Comparison of ENCODE assay signal across 8 cellular contexts in the genomic region with DNA sequence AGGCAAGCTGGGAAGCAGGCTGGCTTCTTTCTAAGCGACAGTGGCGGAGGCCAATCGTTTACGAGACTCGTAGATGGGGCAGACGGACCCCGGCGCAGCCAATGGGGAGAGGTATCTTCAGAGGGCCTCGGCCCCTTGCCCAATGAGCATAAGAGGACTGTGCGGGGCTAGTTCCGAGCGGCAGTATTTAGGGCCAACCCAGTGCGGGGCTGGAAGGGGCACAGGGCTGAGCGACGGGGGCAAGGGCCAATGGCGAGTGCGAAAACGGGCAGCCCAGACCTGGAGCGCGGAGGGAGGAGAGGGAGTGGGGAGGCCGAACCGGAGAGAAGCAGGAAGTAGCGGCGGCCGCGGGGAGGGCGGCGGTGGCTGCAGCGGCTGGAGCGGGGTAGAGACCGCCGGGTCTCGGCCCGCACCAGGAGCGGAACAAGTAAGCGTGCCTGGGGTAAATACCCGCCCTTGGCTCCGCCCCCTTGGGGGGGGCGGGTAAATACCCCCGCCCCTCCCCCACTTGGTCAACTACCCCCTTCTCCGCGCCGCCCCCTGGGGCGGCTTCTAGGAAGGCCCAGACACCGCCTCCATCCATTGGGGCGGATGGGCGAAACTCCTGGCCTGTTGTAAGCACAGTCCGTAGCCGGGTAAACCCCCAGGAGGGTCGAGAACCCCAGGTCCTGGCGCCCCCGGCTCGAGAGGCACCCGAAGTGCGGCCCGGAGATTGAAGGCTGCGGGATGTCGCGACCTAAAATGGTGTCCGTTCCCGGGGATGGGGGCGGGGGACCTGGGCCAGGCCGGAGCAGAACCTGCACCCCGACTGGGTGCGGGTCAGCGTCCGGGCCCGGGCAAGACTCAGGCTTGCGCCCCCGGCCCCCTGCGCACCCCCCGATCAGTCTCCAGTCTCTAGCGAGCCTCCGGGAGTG. TPM values are rescaled to one million over a fixed set of nuclear protein-coding genes. Genes with fewer than 3 reads are reported as not detected.
DNase-seq lines count a peak whose midpoint lies in the region; ATAC-seq and TF ChIP-seq lines count a peak whose summit lies in the region.

A gene with protein sequence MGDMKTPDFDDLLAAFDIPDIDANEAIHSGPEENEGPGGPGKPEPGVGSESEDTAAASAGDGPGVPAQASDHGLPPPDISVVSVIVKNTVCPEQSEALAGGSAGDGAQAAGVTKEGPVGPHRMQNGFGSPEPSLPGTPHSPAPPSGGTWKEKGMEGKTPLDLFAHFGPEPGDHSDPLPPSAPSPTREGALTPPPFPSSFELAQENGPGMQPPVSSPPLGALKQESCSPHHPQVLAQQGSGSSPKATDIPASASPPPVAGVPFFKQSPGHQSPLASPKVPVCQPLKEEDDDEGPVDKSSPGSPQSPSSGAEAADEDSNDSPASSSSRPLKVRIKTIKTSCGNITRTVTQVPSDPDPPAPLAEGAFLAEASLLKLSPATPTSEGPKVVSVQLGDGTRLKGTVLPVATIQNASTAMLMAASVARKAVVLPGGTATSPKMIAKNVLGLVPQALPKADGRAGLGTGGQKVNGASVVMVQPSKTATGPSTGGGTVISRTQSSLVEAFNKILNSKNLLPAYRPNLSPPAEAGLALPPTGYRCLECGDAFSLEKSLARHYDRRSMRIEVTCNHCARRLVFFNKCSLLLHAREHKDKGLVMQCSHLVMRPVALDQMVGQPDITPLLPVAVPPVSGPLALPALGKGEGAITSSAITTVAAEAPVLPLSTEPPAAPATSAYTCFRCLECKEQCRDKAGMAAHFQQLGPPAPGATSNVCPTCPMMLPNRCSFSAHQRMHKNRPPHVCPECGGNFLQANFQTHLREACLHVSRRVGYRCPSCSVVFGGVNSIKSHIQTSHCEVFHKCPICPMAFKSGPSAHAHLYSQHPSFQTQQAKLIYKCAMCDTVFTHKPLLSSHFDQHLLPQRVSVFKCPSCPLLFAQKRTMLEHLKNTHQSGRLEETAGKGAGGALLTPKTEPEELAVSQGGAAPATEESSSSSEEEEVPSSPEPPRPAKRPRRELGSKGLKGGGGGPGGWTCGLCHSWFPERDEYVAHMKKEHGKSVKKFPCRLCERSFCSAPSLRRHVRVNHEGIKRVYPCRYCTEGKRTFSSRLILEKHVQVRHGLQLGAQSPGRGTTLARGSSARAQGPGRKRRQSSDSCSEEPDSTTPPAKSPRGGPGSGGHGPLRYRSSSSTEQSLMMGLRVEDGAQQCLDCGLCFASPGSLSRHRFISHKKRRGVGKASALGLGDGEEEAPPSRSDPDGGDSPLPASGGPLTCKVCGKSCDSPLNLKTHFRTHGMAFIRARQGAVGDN (plus strand): TSS at position 331 of the 914 bp plus-strand sequence. CDS start 3,993 bp downstream, outside the sequence.

- DNase-seq in GM10266 (ENCODE audit: extremely low spot score) (peak; percentile 97), NCI-H1105 (lab: John Stamatoyannopoulos, UW) (peak; percentile 100), SKM-1 treated with dmso at 0.1 percent for 144 hours (lab: John Stamatoyannopoulos, UW; ENCODE audit: unreplicated experiment) (peak; percentile 100), glomerular endothelial cell (ENCODE audit: extremely low read depth, low read depth, low spot score) (peak; percentile 98), occipital lobe (lab: John Stamatoyannopoulos, UW) (peak; percentile 100)

- no peaks in the 10 kb centered on the region for H3K36me3 Mint-ChIP-seq in activated naive CD8-positive, alpha-beta T cell

- H3K9me3 Mint-ChIP-seq in activated naive CD8-positive, alpha-beta T cell (ENCODE audit: low read depth), result no peaks in the 10 kb centered on the region

- TF ChIP-seq CTCF in GM10266 (IDR thresholded peaks at IDR 0.05; ENCODE audit: control insufficient read depth, insufficient read depth, low read depth, missing control alignments), result no peak

- H3K27me3 Mint-ChIP-seq in activated naive CD8-positive, alpha-beta T cell, result no peaks in the 10 kb centered on the region

- peak within 1 kb of the TSS; percentile 99 for H3K27ac Mint-ChIP-seq in activated naive CD8-positive, alpha-beta T cell

- peak within 1 kb of the TSS; percentile 99 for H3K4me3 Mint-ChIP-seq in activated naive CD8-positive, alpha-beta T cell

- peaks cover 34% of the 10 kb centered on the region for H3K4me1 Mint-ChIP-seq in activated naive CD8-positive, alpha-beta T cell (ENCODE audit: low read depth)

- peak within 1 kb of the TSS; percentile 99 for H3K27ac ChIP-seq in temporal lobe (ENCODE audit: low read depth, low read length)

- ATAC-seq in HG02623 (IDR thresholded peaks at IDR 0.05; ENCODE audit: unreplicated experiment), result peak; percentile 89

RNA-seq across cellular contexts. Expression of the gene that starts here (rescaled TPM):
- total RNA-seq in glomerular endothelial cell (17.6 and 22.8 TPM in 2 replicates), occipital lobe (6.9 TPM), temporal lobe (7.9 TPM)

Comparison
In these comparisons a context has a peak if more than half of its experiments do, and no peak if none do; other contexts are left out.
1. Peak in every context shown above with its lines: DNase-seq, ATAC-seq and H3K27ac ChIP-seq.